1 cellular context compared by ENCODE assay signal in genomic region chr4:38062088-38062893, GRCh38.
TF ChIP-seq lines count a peak whose summit lies in the region.

No MANE protein-coding gene starts in this region.

TF ChIP-seq in HepG2, 621 proteins besides CTCF, POLR2A, EP300 and RAD21 (continued from another document and continues in another):
- TF ChIP-seq, protein P1, sequence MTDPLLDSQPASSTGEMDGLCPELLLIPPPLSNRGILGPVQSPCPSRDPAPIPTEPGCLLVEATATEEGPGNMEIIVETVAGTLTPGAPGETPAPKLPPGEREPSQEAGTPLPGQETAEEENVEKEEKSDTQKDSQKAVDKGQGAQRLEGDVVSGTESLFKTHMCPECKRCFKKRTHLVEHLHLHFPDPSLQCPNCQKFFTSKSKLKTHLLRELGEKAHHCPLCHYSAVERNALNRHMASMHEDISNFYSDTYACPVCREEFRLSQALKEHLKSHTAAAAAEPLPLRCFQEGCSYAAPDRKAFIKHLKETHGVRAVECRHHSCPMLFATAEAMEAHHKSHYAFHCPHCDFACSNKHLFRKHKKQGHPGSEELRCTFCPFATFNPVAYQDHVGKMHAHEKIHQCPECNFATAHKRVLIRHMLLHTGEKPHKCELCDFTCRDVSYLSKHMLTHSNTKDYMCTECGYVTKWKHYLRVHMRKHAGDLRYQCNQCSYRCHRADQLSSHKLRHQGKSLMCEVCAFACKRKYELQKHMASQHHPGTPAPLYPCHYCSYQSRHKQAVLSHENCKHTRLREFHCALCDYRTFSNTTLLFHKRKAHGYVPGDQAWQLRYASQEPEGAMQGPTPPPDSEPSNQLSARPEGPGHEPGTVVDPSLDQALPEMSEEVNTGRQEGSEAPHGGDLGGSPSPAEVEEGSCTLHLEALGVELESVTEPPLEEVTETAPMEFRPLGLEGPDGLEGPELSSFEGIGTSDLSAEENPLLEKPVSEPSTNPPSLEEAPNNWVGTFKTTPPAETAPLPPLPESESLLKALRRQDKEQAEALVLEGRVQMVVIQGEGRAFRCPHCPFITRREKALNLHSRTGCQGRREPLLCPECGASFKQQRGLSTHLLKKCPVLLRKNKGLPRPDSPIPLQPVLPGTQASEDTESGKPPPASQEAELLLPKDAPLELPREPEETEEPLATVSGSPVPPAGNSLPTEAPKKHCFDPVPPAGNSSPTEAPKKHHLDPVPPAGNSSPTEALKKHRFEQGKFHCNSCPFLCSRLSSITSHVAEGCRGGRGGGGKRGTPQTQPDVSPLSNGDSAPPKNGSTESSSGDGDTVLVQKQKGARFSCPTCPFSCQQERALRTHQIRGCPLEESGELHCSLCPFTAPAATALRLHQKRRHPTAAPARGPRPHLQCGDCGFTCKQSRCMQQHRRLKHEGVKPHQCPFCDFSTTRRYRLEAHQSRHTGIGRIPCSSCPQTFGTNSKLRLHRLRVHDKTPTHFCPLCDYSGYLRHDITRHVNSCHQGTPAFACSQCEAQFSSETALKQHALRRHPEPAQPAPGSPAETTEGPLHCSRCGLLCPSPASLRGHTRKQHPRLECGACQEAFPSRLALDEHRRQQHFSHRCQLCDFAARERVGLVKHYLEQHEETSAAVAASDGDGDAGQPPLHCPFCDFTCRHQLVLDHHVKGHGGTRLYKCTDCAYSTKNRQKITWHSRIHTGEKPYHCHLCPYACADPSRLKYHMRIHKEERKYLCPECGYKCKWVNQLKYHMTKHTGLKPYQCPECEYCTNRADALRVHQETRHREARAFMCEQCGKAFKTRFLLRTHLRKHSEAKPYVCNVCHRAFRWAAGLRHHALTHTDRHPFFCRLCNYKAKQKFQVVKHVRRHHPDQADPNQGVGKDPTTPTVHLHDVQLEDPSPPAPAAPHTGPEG (CRISPR knock-in tag; IDR thresholded peaks at IDR 0.05): no peak
- TF ChIP-seq ZNF703 (CRISPR knock-in tag; IDR thresholded peaks at IDR 0.05; ENCODE audit: borderline replicate concordance) (no peak), MIER3 (CRISPR knock-in tag; IDR thresholded peaks at IDR 0.05; ENCODE audit: borderline replicate concordance) (0 out of 2 replicates have a peak, but pooled peaks have one; percentile 31), NR2F6 (IDR thresholded peaks at IDR 0.05) (peak; percentile 38; the same call in 1 of the 2 replicates), NR2F6 (CRISPR knock-in tag; IDR thresholded peaks at IDR 0.05) (0 out of 2 replicates have a peak, but pooled peaks have one; percentile 11), SMC3 (IDR thresholded peaks at IDR 0.05; ENCODE audit: low read length) (peak; percentile 96), MED1 (CRISPR knock-in tag; IDR thresholded peaks at IDR 0.05) (0 out of 2 replicates have a peak, but pooled peaks have one; percentile 36), ZNF362 (CRISPR knock-in tag; IDR thresholded peaks at IDR 0.05; ENCODE audit: borderline replicate concordance) (peak; percentile 86; the same call in 1 of the 2 replicates), ATF2 (CRISPR knock-in tag; IDR thresholded peaks at IDR 0.05) (0 out of 2 replicates have a peak, but pooled peaks have one; percentile 44), FOXJ3 (CRISPR knock-in tag; IDR thresholded peaks at IDR 0.05; ENCODE audit: borderline replicate concordance) (0 out of 2 replicates have a peak, but pooled peaks have one; percentile 41), ZNF3 (CRISPR knock-in tag; IDR thresholded peaks at IDR 0.05) (no peak), SOX5 (CRISPR knock-in tag; IDR thresholded peaks at IDR 0.05; ENCODE audit: borderline replicate concordance) (peak; percentile 26; the same call in 1 of the 2 replicates), ZNF335 (CRISPR knock-in tag; IDR thresholded peaks at IDR 0.05) (no peak), KAT8 (CRISPR knock-in tag; IDR thresholded peaks at IDR 0.05) (peak; percentile 50; the same call in 1 of the 2 replicates), ZNF274 (CRISPR knock-in tag; IDR thresholded peaks at IDR 0.05) (no peak), PPARG (CRISPR knock-in tag; conservative IDR thresholded peaks at IDR 0.05) (0 out of 2 replicates have a peak, but pooled peaks have one; percentile 23), DNMT3B (CRISPR knock-in tag; conservative IDR thresholded peaks at IDR 0.05) (no peak), FOXO1 (CRISPR knock-in tag; IDR thresholded peaks at IDR 0.05) (0 out of 2 replicates have a peak, but pooled peaks have one; percentile 48), CEBPB (IDR thresholded peaks at IDR 0.05; ENCODE audit: borderline replicate concordance, low read depth, low read length) (no peak), SOX6 (IDR thresholded peaks at IDR 0.05) (no peak), SOX6 (CRISPR knock-in tag; IDR thresholded peaks at IDR 0.05) (0 out of 2 replicates have a peak, but pooled peaks have one; percentile 20), STAT6 (CRISPR knock-in tag; IDR thresholded peaks at IDR 0.05; ENCODE audit: borderline replicate concordance) (no peak), ZGPAT (CRISPR knock-in tag; IDR thresholded peaks at IDR 0.05) (0 out of 2 replicates have a peak, but pooled peaks have one; percentile 35), NCOA2 (CRISPR knock-in tag; IDR thresholded peaks at IDR 0.05) (0 out of 2 replicates have a peak, but pooled peaks have one; percentile 29), AHDC1 (CRISPR knock-in tag; IDR thresholded peaks at IDR 0.05; ENCODE audit: borderline replicate concordance) (no peak), ZNF552 (CRISPR knock-in tag; IDR thresholded peaks at IDR 0.05; ENCODE audit: borderline replicate concordance) (no peak), SIX1 (CRISPR knock-in tag; IDR thresholded peaks at IDR 0.05; ENCODE audit: borderline replicate concordance) (no peak)
- TF ChIP-seq, protein P2, sequence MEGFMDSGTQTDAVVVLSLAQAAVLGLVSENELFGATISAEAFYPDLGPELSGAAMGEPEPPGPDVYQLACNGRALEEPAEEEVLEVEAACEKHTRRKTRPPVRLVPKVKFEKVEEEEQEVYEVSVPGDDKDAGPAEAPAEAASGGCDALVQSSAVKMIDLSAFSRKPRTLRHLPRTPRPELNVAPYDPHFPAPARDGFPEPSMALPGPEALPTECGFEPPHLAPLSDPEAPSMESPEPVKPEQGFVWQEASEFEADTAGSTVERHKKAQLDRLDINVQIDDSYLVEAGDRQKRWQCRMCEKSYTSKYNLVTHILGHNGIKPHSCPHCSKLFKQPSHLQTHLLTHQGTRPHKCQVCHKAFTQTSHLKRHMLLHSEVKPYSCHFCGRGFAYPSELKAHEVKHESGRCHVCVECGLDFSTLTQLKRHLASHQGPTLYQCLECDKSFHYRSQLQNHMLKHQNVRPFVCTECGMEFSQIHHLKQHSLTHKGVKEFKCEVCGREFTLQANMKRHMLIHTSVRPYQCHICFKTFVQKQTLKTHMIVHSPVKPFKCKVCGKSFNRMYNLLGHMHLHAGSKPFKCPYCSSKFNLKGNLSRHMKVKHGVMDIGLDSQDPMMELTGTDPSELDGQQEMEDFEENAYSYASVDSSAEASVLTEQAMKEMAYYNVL (CRISPR knock-in tag; IDR thresholded peaks at IDR 0.05; ENCODE audit: borderline replicate concordance): no peak
- TF ChIP-seq, protein P3, sequence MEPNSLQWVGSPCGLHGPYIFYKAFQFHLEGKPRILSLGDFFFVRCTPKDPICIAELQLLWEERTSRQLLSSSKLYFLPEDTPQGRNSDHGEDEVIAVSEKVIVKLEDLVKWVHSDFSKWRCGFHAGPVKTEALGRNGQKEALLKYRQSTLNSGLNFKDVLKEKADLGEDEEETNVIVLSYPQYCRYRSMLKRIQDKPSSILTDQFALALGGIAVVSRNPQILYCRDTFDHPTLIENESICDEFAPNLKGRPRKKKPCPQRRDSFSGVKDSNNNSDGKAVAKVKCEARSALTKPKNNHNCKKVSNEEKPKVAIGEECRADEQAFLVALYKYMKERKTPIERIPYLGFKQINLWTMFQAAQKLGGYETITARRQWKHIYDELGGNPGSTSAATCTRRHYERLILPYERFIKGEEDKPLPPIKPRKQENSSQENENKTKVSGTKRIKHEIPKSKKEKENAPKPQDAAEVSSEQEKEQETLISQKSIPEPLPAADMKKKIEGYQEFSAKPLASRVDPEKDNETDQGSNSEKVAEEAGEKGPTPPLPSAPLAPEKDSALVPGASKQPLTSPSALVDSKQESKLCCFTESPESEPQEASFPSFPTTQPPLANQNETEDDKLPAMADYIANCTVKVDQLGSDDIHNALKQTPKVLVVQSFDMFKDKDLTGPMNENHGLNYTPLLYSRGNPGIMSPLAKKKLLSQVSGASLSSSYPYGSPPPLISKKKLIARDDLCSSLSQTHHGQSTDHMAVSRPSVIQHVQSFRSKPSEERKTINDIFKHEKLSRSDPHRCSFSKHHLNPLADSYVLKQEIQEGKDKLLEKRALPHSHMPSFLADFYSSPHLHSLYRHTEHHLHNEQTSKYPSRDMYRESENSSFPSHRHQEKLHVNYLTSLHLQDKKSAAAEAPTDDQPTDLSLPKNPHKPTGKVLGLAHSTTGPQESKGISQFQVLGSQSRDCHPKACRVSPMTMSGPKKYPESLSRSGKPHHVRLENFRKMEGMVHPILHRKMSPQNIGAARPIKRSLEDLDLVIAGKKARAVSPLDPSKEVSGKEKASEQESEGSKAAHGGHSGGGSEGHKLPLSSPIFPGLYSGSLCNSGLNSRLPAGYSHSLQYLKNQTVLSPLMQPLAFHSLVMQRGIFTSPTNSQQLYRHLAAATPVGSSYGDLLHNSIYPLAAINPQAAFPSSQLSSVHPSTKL (CRISPR knock-in tag; IDR thresholded peaks at IDR 0.05): peak; percentile 19; the same call in 1 of the 2 replicates
